18 cellular contexts compared by ENCODE assay signal in the genomic region with DNA sequence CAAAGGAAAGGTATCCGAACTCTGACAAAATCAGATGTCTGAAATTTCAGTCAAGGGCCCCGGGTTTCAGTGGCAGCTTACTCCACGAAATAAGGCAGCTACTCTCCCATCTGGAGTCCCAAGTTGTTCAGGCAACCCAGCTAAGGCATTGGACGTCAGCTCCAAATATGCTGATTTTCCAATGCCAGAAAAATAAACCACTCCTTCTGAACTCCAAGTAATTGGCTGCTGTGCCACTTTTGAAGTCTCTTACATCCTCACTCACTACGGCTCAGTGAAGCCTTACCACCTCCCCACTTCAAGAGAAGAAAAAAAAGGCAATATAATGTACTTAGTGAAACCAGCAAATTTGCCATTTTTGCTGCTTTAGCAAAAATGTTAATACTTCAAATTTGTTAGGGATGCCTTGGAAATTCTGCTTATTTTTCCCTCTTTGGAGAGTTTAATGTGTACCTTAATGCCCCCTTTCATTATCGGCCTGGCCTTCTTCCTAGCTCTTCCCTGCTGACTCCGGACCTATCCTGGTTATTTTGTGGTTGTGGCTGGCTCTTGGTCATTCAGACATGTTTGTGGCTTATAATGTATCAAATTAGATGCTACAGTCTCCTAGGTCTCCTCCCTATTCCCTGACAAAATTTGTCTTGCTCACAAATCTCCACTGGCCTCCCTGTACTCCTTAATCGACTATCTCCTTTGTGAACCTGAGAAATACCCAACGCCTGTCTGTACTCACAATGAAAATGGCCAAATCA.
DNase-seq lines count a peak whose midpoint lies in the region; ATAC-seq, FAIRE-seq and TF ChIP-seq lines count a peak whose summit lies in the region.
"Had no signal": no experiment of that assay in that cellular context is flagged by ENCODE, and none has a peak within 500 bp of the region (broad histone marks: within the 10 kb centered on the region; RNA-seq: fewer than 3 reads in every experiment).

No MANE protein-coding gene starts in this region.

- ATAC-seq in A549 (no peak), gastroesophageal sphincter (no peak), HG03159 (IDR thresholded peaks at IDR 0.05; ENCODE audit: unreplicated experiment) (no peak)
- ATAC-seq: Panc1 had no signal

- no peak overlapping the region for H4K91ac ChIP-seq in H9 (ENCODE audit: insufficient read length, low read depth, low read length)

- FAIRE-seq in A549 (lab: Jason Lieb, UNC): no peak
- FAIRE-seq: HTR-8/SVneo had no signal

- H3K27me3 Mint-ChIP-seq in neural crest cell (ENCODE audit: low read depth) (no peaks in the 10 kb centered on the region), H9 (ENCODE audit: low read depth) (no peaks in the 10 kb centered on the region)

- H3K27me3 ChIP-seq in H9 (ENCODE audit: insufficient read depth, low read length): no peaks in the 10 kb centered on the region
- no peaks in the 10 kb centered on the region for H3K27me3 ChIP-seq in gastroesophageal sphincter

- H3K4me3 ChIP-seq in A549: no peak overlapping the region
- H3K4me3 ChIP-seq in gastroesophageal sphincter: no peak overlapping the region

- TF ChIP-seq POLR2A in A549 (IDR thresholded peaks at IDR 0.05; ENCODE audit: low read length) (no peak), gastroesophageal sphincter (IDR thresholded peaks at IDR 0.05) (no peak)

- H3K14ac ChIP-seq in H9 (ENCODE audit: insufficient read depth, low read length): no peak overlapping the region

- H3K79me1 ChIP-seq in H9 (ENCODE audit: insufficient read depth, low read depth, low read length, poor library complexity, severe bottlenecking): no peaks in the 10 kb centered on the region

- H3K4me1 Mint-ChIP-seq in neural crest cell (peaks cover 32% of the 10 kb centered on the region), H9 (peaks cover 5 to 14% of the 10 kb centered on the region in 2 experiments)

- H3K9me3 Mint-ChIP-seq in neural crest cell (no peaks in the 10 kb centered on the region), H9 (no peaks in the 10 kb centered on the region)

- no peak overlapping the region for H2AFZ ChIP-seq in H9 (ENCODE audit: low read length)

- no peak overlapping the region for H4K5ac ChIP-seq in H9 (ENCODE audit: insufficient read length, low read depth, low read length)

- H3K4me1 ChIP-seq in A549: peaks cover 7% of the 10 kb centered on the region; the same call in 1 of the 3 replicates
- no peaks in the 10 kb centered on the region; the same call in 1 of the 2 replicates for H3K4me1 ChIP-seq in H9 (ENCODE audit: insufficient read depth, low read length)
- H3K4me1 ChIP-seq in gastroesophageal sphincter: no peaks in the 10 kb centered on the region

- no peaks in the 10 kb centered on the region for H3K36me3 ChIP-seq in gastroesophageal sphincter

- H3K18ac ChIP-seq in H9 (ENCODE audit: insufficient read length, low read depth, low read length): no peak overlapping the region

- H2BK12ac ChIP-seq in H9 (ENCODE audit: insufficient read length, low read depth, low read length): no peak overlapping the region

- CTCF ChIA-PET in A549 (lab: Yijun Ruan, JAX): interaction anchor here (0.7 kb wide), 1 partner anchor 8 kb away, joined by 3 read pairs; no protein-coding TSS in a partner anchor

- POLR2A ChIA-PET in A549 (lab: Yijun Ruan, JAX): no interaction called here

- H3K27ac ChIP-seq in A549 (no peak overlapping the region), H9 (ENCODE audit: insufficient read length, low read depth, low read length) (no peak overlapping the region), gastroesophageal sphincter (no peak overlapping the region)
- H3K27ac ChIP-seq: C4-2B had no signal

- H2BK120ac ChIP-seq in H9 (ENCODE audit: low read depth, low read length, poor library complexity, severe bottlenecking): no peak overlapping the region

- H3K27ac Mint-ChIP-seq in neural crest cell (ENCODE audit: unreplicated experiment) (peak overlapping the region; percentile 13), H9 (no peak overlapping the region; a peak in 1 of 7 replicates)

- no peaks in the 10 kb centered on the region for H3K36me3 Mint-ChIP-seq in neural crest cell (ENCODE audit: low read depth)
- no peaks in the 10 kb centered on the region; a peak in 1 of 7 replicates for H3K36me3 Mint-ChIP-seq in H9 (ENCODE audit: insufficient read depth in 1 of 3, low read depth in 3 of 3)

- H4K20me1 ChIP-seq in H9 (ENCODE audit: control insufficient read depth, insufficient read depth, insufficient read length): no peaks in the 10 kb centered on the region

- H3K23me2 ChIP-seq in H9 (ENCODE audit: insufficient read length, low read depth, low read length, poor library complexity, severe bottlenecking): no peaks in the 10 kb centered on the region

- TF ChIP-seq EP300 in A549 (IDR thresholded peaks at IDR 0.05): no peak
- no peak for TF ChIP-seq EP300 in gastroesophageal sphincter (IDR thresholded peaks at IDR 0.05)

- H3K23ac ChIP-seq in H9 (ENCODE audit: insufficient read length, low read depth, low read length): no peak overlapping the region

- H2AK5ac ChIP-seq in H9 (ENCODE audit: insufficient read length, low read length): no peak overlapping the region

- H3K4ac ChIP-seq in H9 (ENCODE audit: low read depth, low read length): no peak overlapping the region

- H2BK5ac ChIP-seq in H9 (ENCODE audit: insufficient read length, low read length): no peak overlapping the region

- H2BK15ac ChIP-seq in H9 (ENCODE audit: low read depth, low read length): no peak overlapping the region

- no peak overlapping the region for H4K8ac ChIP-seq in H9 (replicated peaks; ENCODE audit: insufficient read length, low read depth, low read length)

- H3K79me2 ChIP-seq in H9 (ENCODE audit: insufficient read depth, low read length): no peaks in the 10 kb centered on the region

- H3K4me3 Mint-ChIP-seq in neural crest cell (no peak overlapping the region), H9 (no peak overlapping the region)

- DNase-seq in A549 (ENCODE audit: low read depth in 1 of 2, low spot score in 1 of 2) (no peak), RPMI7951 (ENCODE audit: low read depth) (peak; percentile 86), fibroblast of peridontal ligament (ENCODE audit: extremely low read depth) (peak; percentile 48), neural crest cell (ENCODE audit: low read depth, low spot score) (no peak), H9 (no peak), NCI-H526 treated with DMSO at 0.1 percent for 48 hours (lab: John Stamatoyannopoulos, UW) (no peak)
- DNase-seq: COR-L47, HCEC 1CT, KG1, NCI-H1092 treated with DMSO at 0.1 percent for 48 hours, NCI-H1694, NCI-H774, SIG-M5 had no signal

- TF ChIP-seq CTCF in A549 (IDR thresholded peaks at IDR 0.05) (no peak), neural crest cell (conservative IDR thresholded peaks at IDR 0.05) (no peak), H9 (conservative IDR thresholded peaks at IDR 0.05) (no peak), gastroesophageal sphincter (IDR thresholded peaks at IDR 0.05) (no peak)

- H3K56ac ChIP-seq in H9 (ENCODE audit: insufficient read length, low read depth, low read length): no peak overlapping the region

- no peak overlapping the region for H3T11ph ChIP-seq in H9 (ENCODE audit: low read length)

- no peak overlapping the region for H2BK20ac ChIP-seq in H9 (ENCODE audit: low read depth, low read length, poor library complexity, severe bottlenecking)

- 75% methylated on average over 9 of the region's 9 CpGs for WGBS in A549 (ENCODE audit: missing lambda C conversion rate)
- no CpG with 5 or more reads among the region's 9 CpGs for WGBS in H9 (ENCODE audit: extremely low coverage, insufficient read length, low lambda C conversion rate)
- WGBS in gastroesophageal sphincter (ENCODE audit: low coverage in 1 of 2), 2 donors: 88% methylated on average over 7 to 8 of the region's 9 CpGs

- no peak overlapping the region for H3K9ac ChIP-seq in H9 (ENCODE audit: extremely low read depth, insufficient read length, low read length)

- H3K4me2 ChIP-seq in A549: peak overlapping the region; percentile 29; the same call in 2 of the 3 replicates
- H3K4me2 ChIP-seq in H9 (ENCODE audit: insufficient read depth, insufficient read length, low read length): no peak overlapping the region

- H3K9me3 ChIP-seq in A549: no peaks in the 10 kb centered on the region
- no peaks in the 10 kb centered on the region for H3K9me3 ChIP-seq in H9 (ENCODE audit: control insufficient read depth, low read depth, low read length)
- H3K9me3 ChIP-seq in gastroesophageal sphincter: no peaks in the 10 kb centered on the region

- TF ChIP-seq RAD21 in A549 (conservative IDR thresholded peaks at IDR 0.05 in 1 of 2, IDR thresholded peaks at IDR 0.05 in 1 of 2): no peak

TF ChIP-seq in A549, 52 proteins besides CTCF, POLR2A, EP300 and RAD21:
- peak; percentile 76 for TF ChIP-seq MAFK (IDR thresholded peaks at IDR 0.05; ENCODE audit: partially characterized antibody)
- no peak for TF ChIP-seq CHD4 (IDR thresholded peaks at IDR 0.05; ENCODE audit: borderline replicate concordance)

Comparison
In these comparisons a context has a peak if more than half of its experiments do, and no peak if none do; other contexts are left out.
1. DNase-seq: peak in RPMI7951 (single experiment) and fibroblast of peridontal ligament (single experiment); none in A549 (0 of 2), neural crest cell (single experiment), H9 (single experiment) and NCI-H526 treated with DMSO at 0.1 percent for 48 hours (single experiment).